In genomic region chr2:25903216-25903776, GRCh38 we compare ENCODE assay signal across 24 cellular contexts. TPM values are rescaled to one million over a fixed set of nuclear protein-coding genes. Genes with fewer than 3 reads are reported as not detected.
A peak's percentile ranks its signal among the peaks of the same experiment; 100 is the strongest.
DNase-seq lines count a peak whose midpoint lies in the region; ATAC-seq, FAIRE-seq and TF ChIP-seq lines count a peak whose summit lies in the region.
"Had no signal": no experiment of that assay in that cellular context is flagged by ENCODE, and none has a peak within 500 bp of the region (broad histone marks: within the 10 kb centered on the region; RNA-seq: fewer than 3 reads in every experiment).

No MANE protein-coding gene starts in this region.

- H3K36me3 Mint-ChIP-seq in activated CD4-positive, alpha-beta T cell treated with anti-CD3 and anti-CD28 coated beads for 36 hours (ENCODE audit: low read depth) = no peaks in the 10 kb centered on the region
- no peaks in the 10 kb centered on the region for H3K36me3 Mint-ChIP-seq in activated CD4-positive, alpha-beta T cell treated with anti-CD3 and anti-CD28 coated beads, Interleukin-2, amount 10 ng/mL, durations not matched to agents 7 days and 5 days (ENCODE audit: low read depth)
- H3K36me3 Mint-ChIP-seq in astrocyte (ENCODE audit: low read depth, unreplicated experiment) = no peaks in the 10 kb centered on the region
- H3K36me3 Mint-ChIP-seq: CD4-positive, alpha-beta memory T cell had no signal

- H3K27me3 Mint-ChIP-seq in activated CD4-positive, alpha-beta T cell treated with anti-CD3 and anti-CD28 coated beads for 36 hours = no peaks in the 10 kb centered on the region
- peaks cover 1% of the 10 kb centered on the region for H3K27me3 Mint-ChIP-seq in activated CD4-positive, alpha-beta T cell treated with anti-CD3 and anti-CD28 coated beads, Interleukin-2, amount 10 ng/mL, durations not matched to agents 7 days and 5 days
- H3K27me3 Mint-ChIP-seq in astrocyte (ENCODE audit: low read depth, unreplicated experiment) = no peaks in the 10 kb centered on the region
- H3K27me3 Mint-ChIP-seq: CD4-positive, alpha-beta memory T cell had no signal

- no peaks in the 10 kb centered on the region for H3K4me1 ChIP-seq in DND-41 (ENCODE audit: insufficient read depth, low read length)
- H3K4me1 ChIP-seq in Panc1 (ENCODE audit: control insufficient read depth, insufficient read depth, low read length) = no peaks in the 10 kb centered on the region
- H3K4me1 ChIP-seq in astrocyte (ENCODE audit: insufficient read depth, low read length) = no peaks in the 10 kb centered on the region
- no peaks in the 10 kb centered on the region for H3K4me1 ChIP-seq in stomach
- H3K4me1 ChIP-seq: BLaER1 treated with 17β-estradiol and CSF1 and Interleukin-3, amounts not matched to agents 10 nM and 100 nM had no signal

- in situ Hi-C loops in Panc1 (cut with HindIII; ENCODE audit: low pct_unique_long_range_greater_than_20kb, low sequenced_read_pairs) = no loop called here

- no peak overlapping the region for H3K9ac ChIP-seq in DND-41 (ENCODE audit: low read depth, low read length)
- no peak overlapping the region for H3K9ac ChIP-seq in astrocyte (ENCODE audit: low read length)
- H3K9ac ChIP-seq: BLaER1 treated with 17β-estradiol and CSF1 and Interleukin-3, amounts not matched to agents 10 nM and 100 nM had no signal

- H3K4me1 Mint-ChIP-seq in activated CD4-positive, alpha-beta T cell treated with anti-CD3 and anti-CD28 coated beads for 36 hours = no peaks in the 10 kb centered on the region
- H3K4me1 Mint-ChIP-seq in activated CD4-positive, alpha-beta T cell treated with anti-CD3 and anti-CD28 coated beads, Interleukin-2, amount 10 ng/mL, durations not matched to agents 7 days and 5 days = no peaks in the 10 kb centered on the region
- H3K4me1 Mint-ChIP-seq in astrocyte (ENCODE audit: low read depth, unreplicated experiment) = peaks cover 4% of the 10 kb centered on the region
- H3K4me1 Mint-ChIP-seq: CD4-positive, alpha-beta memory T cell; H9; IgD-negative memory B cell had no signal

- no peak for FAIRE-seq in astrocyte (lab: Jason Lieb, UNC)

- TF ChIP-seq POLR2A in stomach (IDR thresholded peaks at IDR 0.05) = no peak

- TF ChIP-seq EP300 in stomach (IDR thresholded peaks at IDR 0.05) = no peak

- intact Hi-C loops in activated CD4-positive, alpha-beta T cell treated with anti-CD3 and anti-CD28 coated beads for 36 hours (cut with DNase I, micrococcal nuclease) = no loop called here
- intact Hi-C loops in Panc1 (cut with micrococcal nuclease; ENCODE audit: unreplicated experiment) = no loop called here
- intact Hi-C loops in stomach (cut with DNase I; ENCODE audit: low total_unique reads) = no loop called here

- H3K4me3 ChIP-seq in DND-41 (ENCODE audit: low read depth in 1 of 2, low read length in 2 of 2) (no peak overlapping the region), Panc1 (ENCODE audit: low read depth in 2 of 2, low read length in 2 of 2) (no peak overlapping the region), astrocyte (ENCODE audit: insufficient read depth, low read depth, low read length) (no peak overlapping the region), stomach (no peak overlapping the region)
- H3K4me3 ChIP-seq: BLaER1 treated with 17β-estradiol and CSF1 and Interleukin-3, amounts not matched to agents 10 nM and 100 nM; MG63 had no signal

- 65 to 81% (median 73%) methylated on average over 5 of the region's 5 CpGs for WGBS in stomach, 5 donors

- H3K27me3 ChIP-seq in DND-41 (ENCODE audit: insufficient read depth, low read length, poor library complexity) (no peaks in the 10 kb centered on the region), Panc1 (ENCODE audit: control insufficient read depth, insufficient read depth, low read length) (no peaks in the 10 kb centered on the region), astrocyte (ENCODE audit: insufficient read depth, low read length) (no peaks in the 10 kb centered on the region), stomach (no peaks in the 10 kb centered on the region)
- H3K27me3 ChIP-seq: BLaER1 treated with 17β-estradiol and CSF1 and Interleukin-3, amounts not matched to agents 10 nM and 100 nM; MG63 had no signal

- H3K9me3 ChIP-seq in DND-41 (ENCODE audit: insufficient read depth, low read length, severe bottlenecking) (no peaks in the 10 kb centered on the region), Panc1 (ENCODE audit: control insufficient read depth, insufficient read depth, low read depth, low read length) (no peaks in the 10 kb centered on the region), astrocyte (ENCODE audit: insufficient read depth, low read depth, low read length) (no peaks in the 10 kb centered on the region), stomach (no peaks in the 10 kb centered on the region)
- H3K9me3 ChIP-seq: MG63 had no signal

- H3K4me2 ChIP-seq in DND-41 (ENCODE audit: insufficient read depth, low read length) (no peak overlapping the region), astrocyte (ENCODE audit: low read length) (no peak overlapping the region)
- H3K4me2 ChIP-seq: BLaER1 treated with 17β-estradiol and CSF1 and Interleukin-3, amounts not matched to agents 10 nM and 100 nM had no signal

- H2AFZ ChIP-seq in DND-41 (ENCODE audit: low read depth, low read length) (no peak overlapping the region), astrocyte (ENCODE audit: low read depth, low read length) (no peak overlapping the region)

- CTCF ChIA-PET in activated CD4-positive, alpha-beta T cell treated with anti-CD3 and anti-CD28 coated beads for 36 hours (lab: Charles Lee) = no interaction called here
- CTCF ChIA-PET in activated CD4-positive, alpha-beta T cell treated with anti-CD3 and anti-CD28 coated beads, Interleukin-2, amount 10 ng/mL, durations not matched to agents 7 days and 5 days (lab: Charles Lee) = interaction anchor here (1.2 to 1.4 kb wide), 2 partner anchors 23 to 33 kb away, joined by 3 to 4 read pairs; no protein-coding TSS in a partner anchor
- CTCF ChIA-PET in Panc1 (lab: Charles Lee) = no interaction called here

- BruUV-seq in Panc1 (replicated peaks; lab: Mats Ljungman, UMichigan) = no TSS peak

- H3K27ac ChIP-seq in DND-41 (ENCODE audit: low read length) (no peak overlapping the region), Panc1 (ENCODE audit: low read length) (no peak overlapping the region), astrocyte (ENCODE audit: low read depth, low read length) (no peak overlapping the region), stomach (no peak overlapping the region)
- H3K27ac ChIP-seq: BLaER1 treated with 17β-estradiol and CSF1 and Interleukin-3, amounts not matched to agents 10 nM and 100 nM had no signal

- POLR2A ChIA-PET in activated CD4-positive, alpha-beta T cell treated with anti-CD3 and anti-CD28 coated beads for 36 hours (lab: Charles Lee) = no interaction called here
- POLR2A ChIA-PET in activated CD4-positive, alpha-beta T cell treated with anti-CD3 and anti-CD28 coated beads, Interleukin-2, amount 10 ng/mL, durations not matched to agents 7 days and 5 days (lab: Charles Lee) = no interaction called here
- POLR2A ChIA-PET in Panc1 (lab: Charles Lee) = interaction anchor here (0.7 kb wide), 1 partner anchor 28 kb away, joined by 3 read pairs; no protein-coding TSS in a partner anchor

- H3K9me3 Mint-ChIP-seq in activated CD4-positive, alpha-beta T cell treated with anti-CD3 and anti-CD28 coated beads for 36 hours (ENCODE audit: low read depth) = no peaks in the 10 kb centered on the region
- H3K9me3 Mint-ChIP-seq in activated CD4-positive, alpha-beta T cell treated with anti-CD3 and anti-CD28 coated beads, Interleukin-2, amount 10 ng/mL, durations not matched to agents 7 days and 5 days = no peaks in the 10 kb centered on the region
- no peaks in the 10 kb centered on the region for H3K9me3 Mint-ChIP-seq in astrocyte (ENCODE audit: unreplicated experiment)
- H3K9me3 Mint-ChIP-seq: CD4-positive, alpha-beta memory T cell; H9 had no signal

- peak; percentile 23 for ATAC-seq in activated CD4-positive, alpha-beta T cell treated with anti-CD3 and anti-CD28 coated beads for 36 hours
- ATAC-seq in DND-41 (ENCODE audit: insufficient read depth, low read depth) (peak; percentile 56; the same call in 2 of the 3 replicates), Panc1 (peak; percentile 47; the same call in 1 of the 2 replicates)

- TF ChIP-seq CTCF in DND-41 (IDR thresholded peaks at IDR 0.05; ENCODE audit: borderline replicate concordance, extremely low read depth, low read length, poor library complexity, severe bottlenecking) = no peak
- TF ChIP-seq CTCF in Panc1 (IDR thresholded peaks at IDR 0.05) = no peak
- TF ChIP-seq CTCF in astrocyte (IDR thresholded peaks at IDR 0.05; ENCODE audit: insufficient read depth, low read depth, low read length) = no peak
- TF ChIP-seq CTCF in stomach (IDR thresholded peaks at IDR 0.05) = no peak

- no peak overlapping the region for H3K27ac Mint-ChIP-seq in activated CD4-positive, alpha-beta T cell treated with anti-CD3 and anti-CD28 coated beads for 36 hours
- H3K27ac Mint-ChIP-seq in activated CD4-positive, alpha-beta T cell treated with anti-CD3 and anti-CD28 coated beads, Interleukin-2, amount 10 ng/mL, durations not matched to agents 7 days and 5 days = no peak overlapping the region
- H3K27ac Mint-ChIP-seq in astrocyte (ENCODE audit: unreplicated experiment) = peak overlapping the region; percentile 12
- H3K27ac Mint-ChIP-seq: CD4-positive, alpha-beta memory T cell; H9; IgD-negative memory B cell had no signal

- DNase-seq in activated CD4-positive, alpha-beta T cell treated with anti-CD3 and anti-CD28 coated beads for 36 hours = no peak
- DNase-seq in activated CD4-positive, alpha-beta T cell treated with anti-CD3 and anti-CD28 coated beads, Interleukin-2, amount 10 ng/mL, durations not matched to agents 7 days and 5 days = no peak
- DNase-seq in DND-41 = no peak
- no peak for DNase-seq in Panc1 (ENCODE audit: low read depth, low spot score)
- no peak for DNase-seq in astrocyte (ENCODE audit: low read depth)
- no peak for DNase-seq in H4 (ENCODE audit: low spot score)
- DNase-seq in stomach = no peak
- DNase-seq in kidney glomerular epithelial cell (lab: John Stamatoyannopoulos, UW) = no peak
- DNase-seq: 8988T; CD4-positive, alpha-beta memory T cell; GF-D8; H9; Karpas-422; MG63; NCI-H1417 treated with DMSO at 0.1 percent for 48 hours; NCI-H187; NCI-H2107; NCI-H446 treated with DMSO at 0.1 percent for 48 hours; NCI-H526 treated with DMSO at 0.1 percent for 48 hours; OCI-M1; RPMI8226; SHP77 had no signal

- H4K20me1 ChIP-seq in DND-41 (ENCODE audit: insufficient read depth, low read length) = no peaks in the 10 kb centered on the region
- H4K20me1 ChIP-seq in astrocyte (ENCODE audit: insufficient read depth, low read length) = no peaks in the 10 kb centered on the region
- H4K20me1 ChIP-seq: BLaER1 treated with 17β-estradiol and CSF1 and Interleukin-3, amounts not matched to agents 10 nM and 100 nM had no signal

- H3K36me3 ChIP-seq in DND-41 (ENCODE audit: insufficient read depth, low read length) = no peaks in the 10 kb centered on the region
- no peaks in the 10 kb centered on the region for H3K36me3 ChIP-seq in Panc1 (ENCODE audit: control insufficient read depth, insufficient read depth, low read length)
- no peaks in the 10 kb centered on the region for H3K36me3 ChIP-seq in astrocyte (ENCODE audit: insufficient read depth, low read length)
- H3K36me3 ChIP-seq in stomach = no peaks in the 10 kb centered on the region
- H3K36me3 ChIP-seq: BLaER1 treated with 17β-estradiol and CSF1 and Interleukin-3, amounts not matched to agents 10 nM and 100 nM; MG63 had no signal

- H3K79me2 ChIP-seq in DND-41 (ENCODE audit: insufficient read depth, low read length) (no peaks in the 10 kb centered on the region), astrocyte (ENCODE audit: insufficient read depth, low read length) (no peaks in the 10 kb centered on the region)

- H3K4me3 Mint-ChIP-seq in activated CD4-positive, alpha-beta T cell treated with anti-CD3 and anti-CD28 coated beads for 36 hours = no peak overlapping the region
- H3K4me3 Mint-ChIP-seq in activated CD4-positive, alpha-beta T cell treated with anti-CD3 and anti-CD28 coated beads, Interleukin-2, amount 10 ng/mL, durations not matched to agents 7 days and 5 days = no peak overlapping the region
- no peak overlapping the region for H3K4me3 Mint-ChIP-seq in astrocyte (ENCODE audit: unreplicated experiment)
- H3K4me3 Mint-ChIP-seq: CD4-positive, alpha-beta memory T cell; H9; IgD-negative memory B cell had no signal

RNA-seq across cellular contexts. Expression of gene ASXL2, which starts 25.0 kb away (rescaled TPM):
- 10 to 100 TPM; 36.8 to 46.4 TPM for total RNA-seq in activated CD4-positive, alpha-beta T cell treated with anti-CD3 and anti-CD28 coated beads for 36 hours
- total RNA-seq in activated CD4-positive, alpha-beta T cell treated with anti-CD3 and anti-CD28 coated beads, Interleukin-2, amount 10 ng/mL, durations not matched to agents 7 days and 5 days = 10 to 100 TPM; 39.3 to 44.4 TPM
- total RNA-seq in Panc1 (2021; ENCODE audit: unreplicated experiment) = 43.4 TPM
- polyA plus RNA-seq in Panc1 (2012; ENCODE audit: insufficient read length) = 20.2 TPM
- 21.9 and 25.8 TPM in 2 replicates for total RNA-seq in astrocyte
- 4.4 TPM in 2 replicates for total RNA-seq in H4 (2014; rRNA removed; shearing (Covaris generic))
- total RNA-seq in stomach = 10 to 100 TPM; 12.7 to 26.5 (median 19.2) TPM
- 1 to 10 TPM; 1.6 to 2.4 (median 1.8) TPM for polyA plus RNA-seq in stomach
